1 cellular context compared by ENCODE assay signal in genomic region chr16:79287424-79287917, GRCh38.
TF ChIP-seq lines count a peak whose summit lies in the region.

No MANE protein-coding gene starts in this region.

TF ChIP-seq in SK-N-SH treated with all-trans-retinoic acid at 6 μM for 48 hours, 23 proteins besides CTCF, POLR2A, EP300 and RAD21 (continued from another document):
- no peak for TF ChIP-seq BACH2 (CRISPR knock-in tag; IDR thresholded peaks at IDR 0.05; ENCODE audit: borderline replicate concordance)
- TF ChIP-seq PPARA (CRISPR knock-in tag; IDR thresholded peaks at IDR 0.05; ENCODE audit: borderline replicate concordance), result no peak
